1 cellular context compared by ENCODE assay signal in the genomic region with DNA sequence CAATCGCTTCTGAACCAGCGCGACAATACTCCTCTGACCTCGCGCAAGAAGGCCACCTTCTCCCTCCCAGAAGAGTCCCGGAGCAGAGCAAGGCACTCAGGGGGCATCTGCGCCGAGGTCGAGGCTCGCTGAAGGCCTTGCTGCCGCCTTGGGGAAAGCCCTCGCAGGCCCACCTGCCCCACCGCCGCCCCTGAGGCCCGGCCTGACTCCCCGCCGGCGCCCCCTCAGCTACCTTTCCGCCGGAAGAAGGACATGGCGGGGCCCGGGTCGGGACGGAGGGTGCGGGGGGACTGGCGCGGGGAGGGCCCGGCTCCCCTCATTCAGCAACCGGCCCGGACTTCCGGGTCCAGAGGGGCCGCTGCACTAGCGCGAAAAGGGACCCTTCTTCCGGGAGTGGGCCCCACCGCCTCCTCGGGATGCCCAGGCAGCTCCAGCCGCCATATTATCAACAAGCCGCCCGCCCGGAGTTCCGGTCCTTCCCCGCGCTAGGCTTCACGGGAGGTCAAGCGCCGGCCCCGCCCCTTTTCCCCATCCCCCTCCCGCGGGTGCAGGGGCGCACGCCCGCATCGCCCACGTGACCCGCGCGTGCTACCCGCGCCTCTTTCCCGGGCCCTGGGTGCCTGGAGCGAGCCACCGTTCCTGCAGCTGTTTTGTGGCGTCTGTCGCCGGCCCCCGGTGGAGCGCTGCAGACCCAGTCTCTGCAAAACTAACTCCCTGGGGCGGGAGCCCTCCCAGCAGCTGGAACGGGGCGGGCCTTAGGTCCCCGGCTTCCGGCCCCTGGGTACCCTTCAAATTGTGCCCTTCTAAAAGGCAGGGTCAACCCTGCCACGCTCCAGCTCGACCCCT.
TF ChIP-seq lines count a peak whose summit lies in the region.

Gene AKAP10, minus strand, starts transcription at position 469 of the 846 bp plus-strand sequence. Its CDS starts 149 bp downstream, at position 320.

TF ChIP-seq in K562, 482 proteins besides CTCF, POLR2A, EP300 and RAD21 (continued from another document and continues in another):
- TF ChIP-seq, protein P1, sequence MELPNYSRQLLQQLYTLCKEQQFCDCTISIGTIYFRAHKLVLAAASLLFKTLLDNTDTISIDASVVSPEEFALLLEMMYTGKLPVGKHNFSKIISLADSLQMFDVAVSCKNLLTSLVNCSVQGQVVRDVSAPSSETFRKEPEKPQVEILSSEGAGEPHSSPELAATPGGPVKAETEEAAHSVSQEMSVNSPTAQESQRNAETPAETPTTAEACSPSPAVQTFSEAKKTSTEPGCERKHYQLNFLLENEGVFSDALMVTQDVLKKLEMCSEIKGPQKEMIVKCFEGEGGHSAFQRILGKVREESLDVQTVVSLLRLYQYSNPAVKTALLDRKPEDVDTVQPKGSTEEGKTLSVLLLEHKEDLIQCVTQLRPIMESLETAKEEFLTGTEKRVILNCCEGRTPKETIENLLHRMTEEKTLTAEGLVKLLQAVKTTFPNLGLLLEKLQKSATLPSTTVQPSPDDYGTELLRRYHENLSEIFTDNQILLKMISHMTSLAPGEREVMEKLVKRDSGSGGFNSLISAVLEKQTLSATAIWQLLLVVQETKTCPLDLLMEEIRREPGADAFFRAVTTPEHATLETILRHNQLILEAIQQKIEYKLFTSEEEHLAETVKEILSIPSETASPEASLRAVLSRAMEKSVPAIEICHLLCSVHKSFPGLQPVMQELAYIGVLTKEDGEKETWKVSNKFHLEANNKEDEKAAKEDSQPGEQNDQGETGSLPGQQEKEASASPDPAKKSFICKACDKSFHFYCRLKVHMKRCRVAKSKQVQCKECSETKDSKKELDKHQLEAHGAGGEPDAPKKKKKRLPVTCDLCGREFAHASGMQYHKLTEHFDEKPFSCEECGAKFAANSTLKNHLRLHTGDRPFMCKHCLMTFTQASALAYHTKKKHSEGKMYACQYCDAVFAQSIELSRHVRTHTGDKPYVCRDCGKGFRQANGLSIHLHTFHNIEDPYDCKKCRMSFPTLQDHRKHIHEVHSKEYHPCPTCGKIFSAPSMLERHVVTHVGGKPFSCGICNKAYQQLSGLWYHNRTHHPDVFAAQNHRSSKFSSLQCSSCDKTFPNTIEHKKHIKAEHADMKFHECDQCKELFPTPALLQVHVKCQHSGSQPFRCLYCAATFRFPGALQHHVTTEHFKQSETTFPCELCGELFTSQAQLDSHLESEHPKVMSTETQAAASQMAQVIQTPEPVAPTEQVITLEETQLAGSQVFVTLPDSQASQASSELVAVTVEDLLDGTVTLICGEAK (IDR thresholded peaks at IDR 0.05) = peak; percentile 71
- TF ChIP-seq, protein P1 (CRISPR knock-in tag; IDR thresholded peaks at IDR 0.05) = no peak
- TF ChIP-seq CBFA2T3 (IDR thresholded peaks at IDR 0.05) = 0 out of 2 replicates have a peak, but pooled peaks have one; percentile 11
- peak; percentile 75 for TF ChIP-seq LCOR (CRISPR knock-in tag; IDR thresholded peaks at IDR 0.05)
- TF ChIP-seq MTF1 (CRISPR knock-in tag; IDR thresholded peaks at IDR 0.05; ENCODE audit: borderline replicate concordance) = no peak
- TF ChIP-seq RBFOX2 (IDR thresholded peaks at IDR 0.05; ENCODE audit: low read depth, low read length) = peak; percentile 92
- TF ChIP-seq IRF2 (CRISPR knock-in tag; IDR thresholded peaks at IDR 0.05) = no peak
- TF ChIP-seq GABPB1 (CRISPR knock-in tag; IDR thresholded peaks at IDR 0.05) = peak; percentile 68; the same call in 1 of the 2 replicates
- 0 out of 4 replicates have a peak, but pooled peaks of 1 of the 2 experiments have one; percentile 58 for TF ChIP-seq TEAD1 (CRISPR knock-in tag; IDR thresholded peaks at IDR 0.05)
- TF ChIP-seq, protein P2, sequence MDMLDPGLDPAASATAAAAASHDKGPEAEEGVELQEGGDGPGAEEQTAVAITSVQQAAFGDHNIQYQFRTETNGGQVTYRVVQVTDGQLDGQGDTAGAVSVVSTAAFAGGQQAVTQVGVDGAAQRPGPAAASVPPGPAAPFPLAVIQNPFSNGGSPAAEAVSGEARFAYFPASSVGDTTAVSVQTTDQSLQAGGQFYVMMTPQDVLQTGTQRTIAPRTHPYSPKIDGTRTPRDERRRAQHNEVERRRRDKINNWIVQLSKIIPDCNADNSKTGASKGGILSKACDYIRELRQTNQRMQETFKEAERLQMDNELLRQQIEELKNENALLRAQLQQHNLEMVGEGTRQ (CRISPR knock-in tag; IDR thresholded peaks at IDR 0.05) = peak; percentile 98
- TF ChIP-seq, protein P3, sequence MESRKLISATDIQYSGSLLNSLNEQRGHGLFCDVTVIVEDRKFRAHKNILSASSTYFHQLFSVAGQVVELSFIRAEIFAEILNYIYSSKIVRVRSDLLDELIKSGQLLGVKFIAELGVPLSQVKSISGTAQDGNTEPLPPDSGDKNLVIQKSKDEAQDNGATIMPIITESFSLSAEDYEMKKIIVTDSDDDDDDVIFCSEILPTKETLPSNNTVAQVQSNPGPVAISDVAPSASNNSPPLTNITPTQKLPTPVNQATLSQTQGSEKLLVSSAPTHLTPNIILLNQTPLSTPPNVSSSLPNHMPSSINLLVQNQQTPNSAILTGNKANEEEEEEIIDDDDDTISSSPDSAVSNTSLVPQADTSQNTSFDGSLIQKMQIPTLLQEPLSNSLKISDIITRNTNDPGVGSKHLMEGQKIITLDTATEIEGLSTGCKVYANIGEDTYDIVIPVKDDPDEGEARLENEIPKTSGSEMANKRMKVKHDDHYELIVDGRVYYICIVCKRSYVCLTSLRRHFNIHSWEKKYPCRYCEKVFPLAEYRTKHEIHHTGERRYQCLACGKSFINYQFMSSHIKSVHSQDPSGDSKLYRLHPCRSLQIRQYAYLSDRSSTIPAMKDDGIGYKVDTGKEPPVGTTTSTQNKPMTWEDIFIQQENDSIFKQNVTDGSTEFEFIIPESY (CRISPR knock-in tag; IDR thresholded peaks at IDR 0.05) = no peak
- no peak for TF ChIP-seq STAG1 (CRISPR knock-in tag; IDR thresholded peaks at IDR 0.05; ENCODE audit: borderline replicate concordance)
- no peak for TF ChIP-seq ZBTB34 (CRISPR knock-in tag; IDR thresholded peaks at IDR 0.05)
- no peak for TF ChIP-seq KAT8 (IDR thresholded peaks at IDR 0.05; ENCODE audit: low read depth)
- no peak; the same call in 1 of the 2 replicates for TF ChIP-seq CEBPG (CRISPR knock-in tag; IDR thresholded peaks at IDR 0.05)
- no peak for TF ChIP-seq CEBPG (tag; conservative IDR thresholded peaks at IDR 0.05 in 1 of 2, IDR thresholded peaks at IDR 0.05 in 1 of 2)
- TF ChIP-seq HDAC2 (IDR thresholded peaks at IDR 0.05) = no peak
- TF ChIP-seq TAF7 (tag; IDR thresholded peaks at IDR 0.05) = no peak
- TF ChIP-seq, protein P4, sequence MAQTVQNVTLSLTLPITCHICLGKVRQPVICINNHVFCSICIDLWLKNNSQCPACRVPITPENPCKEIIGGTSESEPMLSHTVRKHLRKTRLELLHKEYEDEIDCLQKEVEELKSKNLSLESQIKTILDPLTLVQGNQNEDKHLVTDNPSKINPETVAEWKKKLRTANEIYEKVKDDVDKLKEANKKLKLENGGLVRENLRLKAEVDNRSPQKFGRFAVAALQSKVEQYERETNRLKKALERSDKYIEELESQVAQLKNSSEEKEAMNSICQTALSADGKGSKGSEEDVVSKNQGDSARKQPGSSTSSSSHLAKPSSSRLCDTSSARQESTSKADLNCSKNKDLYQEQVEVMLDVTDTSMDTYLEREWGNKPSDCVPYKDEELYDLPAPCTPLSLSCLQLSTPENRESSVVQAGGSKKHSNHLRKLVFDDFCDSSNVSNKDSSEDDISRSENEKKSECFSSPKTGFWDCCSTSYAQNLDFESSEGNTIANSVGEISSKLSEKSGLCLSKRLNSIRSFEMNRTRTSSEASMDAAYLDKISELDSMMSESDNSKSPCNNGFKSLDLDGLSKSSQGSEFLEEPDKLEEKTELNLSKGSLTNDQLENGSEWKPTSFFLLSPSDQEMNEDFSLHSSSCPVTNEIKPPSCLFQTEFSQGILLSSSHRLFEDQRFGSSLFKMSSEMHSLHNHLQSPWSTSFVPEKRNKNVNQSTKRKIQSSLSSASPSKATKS (CRISPR knock-in tag; IDR thresholded peaks at IDR 0.05) = no peak
- TF ChIP-seq POLR3A (IDR thresholded peaks at IDR 0.05; ENCODE audit: borderline replicate concordance, extremely low read depth, insufficient read depth, insufficient read length) = no peak
- TF ChIP-seq BRD4 (IDR thresholded peaks at IDR 0.05) = no peak
- 0 out of 2 replicates have a peak, but pooled peaks have one; percentile 40 for TF ChIP-seq HBP1 (CRISPR knock-in tag; IDR thresholded peaks at IDR 0.05)
- no peak for TF ChIP-seq U2AF1 (optimal IDR thresholded peaks at IDR 0.05; ENCODE audit: low read depth, low read length)
- TF ChIP-seq SRF (CRISPR knock-in tag; IDR thresholded peaks at IDR 0.05) = 0 out of 4 replicates have a peak, but pooled peaks of 1 of the 2 experiments have one; percentile 33
- TF ChIP-seq CEBPB (tag; IDR thresholded peaks at IDR 0.05) = no peak
- 0 out of 4 replicates have a peak, but pooled peaks of 1 of the 2 experiments have one; percentile 18 for TF ChIP-seq UBTF (IDR thresholded peaks at IDR 0.05; ENCODE audit: borderline replicate concordance in 1 of 2, low read depth in 2 of 2, low read length in 2 of 2)
- no peak for TF ChIP-seq EZH2 (IDR thresholded peaks at IDR 0.05; ENCODE audit: borderline replicate concordance, low read depth, low read length)
- TF ChIP-seq, protein P5, sequence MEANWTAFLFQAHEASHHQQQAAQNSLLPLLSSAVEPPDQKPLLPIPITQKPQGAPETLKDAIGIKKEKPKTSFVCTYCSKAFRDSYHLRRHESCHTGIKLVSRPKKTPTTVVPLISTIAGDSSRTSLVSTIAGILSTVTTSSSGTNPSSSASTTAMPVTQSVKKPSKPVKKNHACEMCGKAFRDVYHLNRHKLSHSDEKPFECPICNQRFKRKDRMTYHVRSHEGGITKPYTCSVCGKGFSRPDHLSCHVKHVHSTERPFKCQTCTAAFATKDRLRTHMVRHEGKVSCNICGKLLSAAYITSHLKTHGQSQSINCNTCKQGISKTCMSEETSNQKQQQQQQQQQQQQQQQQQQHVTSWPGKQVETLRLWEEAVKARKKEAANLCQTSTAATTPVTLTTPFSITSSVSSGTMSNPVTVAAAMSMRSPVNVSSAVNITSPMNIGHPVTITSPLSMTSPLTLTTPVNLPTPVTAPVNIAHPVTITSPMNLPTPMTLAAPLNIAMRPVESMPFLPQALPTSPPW (CRISPR knock-in tag; IDR thresholded peaks at IDR 0.05) = peak; percentile 80
- TF ChIP-seq NFE2 (IDR thresholded peaks at IDR 0.05; ENCODE audit: low read depth) = no peak
- peak; percentile 76 for TF ChIP-seq GTF2E2 (tag; IDR thresholded peaks at IDR 0.05)
- 0 out of 2 replicates have a peak, but pooled peaks have one; percentile 22 for TF ChIP-seq RNF2 (IDR thresholded peaks at IDR 0.05)
- TF ChIP-seq KDM5B (IDR thresholded peaks at IDR 0.05; ENCODE audit: insufficient replicate concordance, low read depth, low read length) = peak; percentile 55
